27 cellular contexts compared by ENCODE assay signal in genomic region chr4:57063518-57063917, GRCh38. TPM values are rescaled to one million over a fixed set of nuclear protein-coding genes. Genes with fewer than 3 reads are reported as not detected.
DNase-seq lines count a peak whose midpoint lies in the region; ATAC-seq and TF ChIP-seq lines count a peak whose summit lies in the region.
"Had no signal": no experiment of that assay in that cellular context is flagged by ENCODE, and none has a peak within 500 bp of the region (broad histone marks: within the 10 kb centered on the region; RNA-seq: fewer than 3 reads in every experiment).

No MANE protein-coding gene starts in this region.

- no peaks in the 10 kb centered on the region for H3K9me2 ChIP-seq in GM23248 (ENCODE audit: insufficient read depth)

- 100% methylated on average over 1 of the region's 1 CpG for WGBS in GM23248 (ENCODE audit: low coverage in 1 of 2, low lambda C conversion rate in 2 of 2, missing lambda C conversion rate in 2 of 2), 2 experiments

- peak overlapping the region; percentile 82 for H3K27ac ChIP-seq in GM23248
- H3K27ac ChIP-seq in ascending aorta, result peak overlapping the region; percentile 90 to 93
- peak overlapping the region; percentile 88 to 97 for H3K27ac ChIP-seq in thoracic aorta

- H3K4me1 Mint-ChIP-seq in mesothelial cell of epicardium (peaks cover 54% of the 10 kb centered on the region), T-helper 17 cell (no peaks in the 10 kb centered on the region)
- H3K4me1 Mint-ChIP-seq: H9, T-cell had no signal

- H3K4me1 ChIP-seq in GM23248 (ENCODE audit: insufficient read depth) (peaks cover 46% of the 10 kb centered on the region), ascending aorta (peaks cover 9 to 75% of the 10 kb centered on the region in 2 donors), thoracic aorta (ENCODE audit: control insufficient read depth in 1 of 2, low read depth in 2 of 2) (peaks cover 71 to 91% of the 10 kb centered on the region in 2 donors)

- no peaks in the 10 kb centered on the region for H4K20me1 ChIP-seq in GM23248 (ENCODE audit: insufficient read depth)

- intact Hi-C loops in ascending aorta (cut with DNase I), result no loop called here

- no peaks in the 10 kb centered on the region for H3K27me3 Mint-ChIP-seq in mesothelial cell of epicardium (ENCODE audit: low read depth)
- peaks cover 18% of the 10 kb centered on the region for H3K27me3 Mint-ChIP-seq in T-helper 17 cell
- H3K27me3 Mint-ChIP-seq: natural killer cell treated with Interleukin-12 subunit alpha and Interleukin-12 subunit beta and Interleukin-15 and Interleukin-18, amount 100 ng/mL, for 72 hours; stimulated activated naive B cell treated with anti-CD40 and anti-IgM and Interleukin-4, amounts not matched to agents 10 μg/mL and 1 μg/mL and 100 μg/mL, for 72 hours had no signal

- H3K9me3 ChIP-seq in GM23248 (ENCODE audit: low read depth) (peaks cover 3% of the 10 kb centered on the region), ascending aorta (no peaks in the 10 kb centered on the region), thoracic aorta (no peaks in the 10 kb centered on the region), T-helper 17 cell (ENCODE audit: control insufficient read depth, low read length, poor library complexity, severe bottlenecking) (no peaks in the 10 kb centered on the region)
- H3K9me3 ChIP-seq: Caco-2, gastroesophageal sphincter, pancreas had no signal

- H3K9me3 Mint-ChIP-seq in mesothelial cell of epicardium, result peaks cover 3% of the 10 kb centered on the region
- H3K9me3 Mint-ChIP-seq: activated naive CD4-positive, alpha-beta T cell treated with anti-CD3 and anti-CD28 coated beads for 36 hours; H9; natural killer cell treated with Interleukin-12 subunit alpha and Interleukin-12 subunit beta and Interleukin-15 and Interleukin-18, amount 100 ng/mL, for 72 hours; stimulated activated naive B cell treated with anti-CD40 and anti-IgM and Interleukin-4, amounts not matched to agents 10 μg/mL and 1 μg/mL and 100 μg/mL, for 72 hours had no signal

- H3K36me3 ChIP-seq in GM23248 (ENCODE audit: low read depth) (no peaks in the 10 kb centered on the region), ascending aorta (peaks cover 0 to 6% of the 10 kb centered on the region in 2 donors), thoracic aorta (no peaks in the 10 kb centered on the region)
- H3K36me3 ChIP-seq: gastroesophageal sphincter, pancreas had no signal

- H3K27me3 ChIP-seq in GM23248 (replicated peaks; ENCODE audit: insufficient read depth), result no peaks in the 10 kb centered on the region
- no peaks in the 10 kb centered on the region for H3K27me3 ChIP-seq in ascending aorta
- no peaks in the 10 kb centered on the region for H3K27me3 ChIP-seq in thoracic aorta (replicated peaks; ENCODE audit: insufficient read depth)
- H3K27me3 ChIP-seq: gastroesophageal sphincter, pancreas had no signal

- peaks cover 2% of the 10 kb centered on the region for H3K36me3 Mint-ChIP-seq in mesothelial cell of epicardium
- no peaks in the 10 kb centered on the region for H3K36me3 Mint-ChIP-seq in T-helper 17 cell (ENCODE audit: low read depth)
- H3K36me3 Mint-ChIP-seq: stimulated activated naive B cell treated with anti-CD40 and anti-IgM and Interleukin-4, amounts not matched to agents 10 μg/mL and 1 μg/mL and 100 μg/mL, for 72 hours; T-cell had no signal

- no peak overlapping the region for H2AFZ ChIP-seq in GM23248

- H3K4me3 Mint-ChIP-seq in mesothelial cell of epicardium, result no peak overlapping the region
- no peak overlapping the region for H3K4me3 Mint-ChIP-seq in T-helper 17 cell
- H3K4me3 Mint-ChIP-seq: activated naive CD4-positive, alpha-beta T cell treated with anti-CD3 and anti-CD28 coated beads for 36 hours; H9; natural killer cell treated with Interleukin-12 subunit alpha and Interleukin-12 subunit beta and Interleukin-15 and Interleukin-18, amount 100 ng/mL, for 72 hours; stimulated activated naive B cell treated with anti-CD40 and anti-IgM and Interleukin-4, amounts not matched to agents 10 μg/mL and 1 μg/mL and 100 μg/mL, for 72 hours; T-cell had no signal

- no peak overlapping the region for H3K4me2 ChIP-seq in GM23248 (ENCODE audit: unreplicated experiment)

- peaks cover 35% of the 10 kb centered on the region for H3K79me2 ChIP-seq in GM23248 (ENCODE audit: insufficient read depth)

- H3K4me3 ChIP-seq in GM23248 (no peak overlapping the region), ascending aorta (peak overlapping the region in 1 of 2 donors; percentile 14), thoracic aorta (peak overlapping the region; percentile 9)
- H3K4me3 ChIP-seq: gastroesophageal sphincter, pancreas had no signal

- TF ChIP-seq CTCF in ascending aorta (IDR thresholded peaks at IDR 0.05), result no peak
- TF ChIP-seq CTCF in mesothelial cell of epicardium (IDR thresholded peaks at IDR 0.05; ENCODE audit: unreplicated experiment), result no peak
- TF ChIP-seq CTCF in thoracic aorta (IDR thresholded peaks at IDR 0.05), result no peak

- ATAC-seq in thoracic aorta (ENCODE audit: insufficient number of reproducible peaks, low FRiP score, low read depth) (no peak), T-helper 17 cell (no peak)
- ATAC-seq: gastroesophageal sphincter; natural killer cell treated with Interleukin-12 subunit alpha and Interleukin-12 subunit beta and Interleukin-15 and Interleukin-18, amount 100 ng/mL, for 72 hours; right cardiac atrium; stimulated activated naive B cell treated with anti-CD40 and anti-IgM and Interleukin-4, amounts not matched to agents 10 μg/mL and 1 μg/mL and 100 μg/mL, for 72 hours; T-cell had no signal

- no peak overlapping the region for H3K9ac ChIP-seq in GM23248

- H3F3A ChIP-seq in GM23248 (ENCODE audit: insufficient read depth), result peaks cover 43% of the 10 kb centered on the region

- H3K27ac Mint-ChIP-seq in mesothelial cell of epicardium (peak overlapping the region; percentile 90), T-helper 17 cell (no peak overlapping the region)
- H3K27ac Mint-ChIP-seq: activated naive CD4-positive, alpha-beta T cell treated with anti-CD3 and anti-CD28 coated beads for 36 hours; stimulated activated naive B cell treated with anti-CD40 and anti-IgM and Interleukin-4, amounts not matched to agents 10 μg/mL and 1 μg/mL and 100 μg/mL, for 72 hours; T-cell had no signal

- DNase-seq in GM23248 (no peak), ascending aorta (ENCODE audit: low spot score in 2 of 2) (no peak), mesothelial cell of epicardium (ENCODE audit: low spot score in 2 of 2, unreplicated experiment in 2 of 2) (no peak), thoracic aorta (ENCODE audit: low spot score) (no peak), T-helper 17 cell (no peak), 8988T (no peak), OCI-M2 (lab: John Stamatoyannopoulos, UW; ENCODE audit: unreplicated experiment) (no peak)
- DNase-seq: activated CD4-positive, CD25-positive, alpha-beta regulatory T cell; activated naive CD4-positive, alpha-beta T cell treated with anti-CD3 and anti-CD28 coated beads for 36 hours; amniotic stem cell; C1 segment of cervical spinal cord; Caco-2; dermis blood vessel endothelial cell; DMS79 treated with DMSO at 0.1 percent for 48 hours; GF-D8; H9; KBM-7; MM.1S; NCI-H1417; NCI-H2029 treated with DMSO at 0.1 percent for 48 hours; NCI-H226; pancreas; right cardiac atrium; stimulated activated naive B cell treated with anti-CD40 and anti-IgM and Interleukin-4, amounts not matched to agents 10 μg/mL and 1 μg/mL and 100 μg/mL, for 72 hours; T-cell had no signal

- in situ Hi-C loops in GM23248 (cut with MboI), result no loop called here

RNA-seq across cellular contexts. Expression of gene IGFBP7, which starts 46.7 kb away (rescaled TPM):
- total RNA-seq in GM23248 (2014; rRNA removed; shearing (Covaris generic)), result 949 and 951 TPM in 2 replicates
- polyA plus RNA-seq in GM23248 (2016; fragmentation: Nextera tagmentation; extraction: Ambion mirVana), result 1,347 and 1,359 TPM in 2 replicates
- total RNA-seq in ascending aorta (6,655 TPM), mesothelial cell of epicardium (98.5 to 114 TPM (median 107 TPM) in 3 replicates), thoracic aorta (1,000 to 10,000 TPM; 4,453 to 6,615 TPM), T-helper 17 cell (under 1 TPM; 0.22 to 0.37 TPM)

Comparison
In these comparisons a context has a peak if more than half of its experiments do, and no peak if none do; other contexts are left out.
1. RNA of gene IGFBP7, which starts 46.7 kb away (total RNA-seq): 6,655 TPM in ascending aorta (single experiment), 4,453 to 6,615 TPM in thoracic aorta, 949 to 951 TPM in GM23248 and 98.5 to 114 TPM in mesothelial cell of epicardium; 0.22 to 0.37 TPM in T-helper 17 cell; every median in the first group is over 10 times any median in the second.
2. Peak in every context shown above with its lines, with median percentiles within 50 percentile points of each other: H3K27ac ChIP-seq.